ENCODE assay signal across 8 cellular contexts in the genomic region with DNA sequence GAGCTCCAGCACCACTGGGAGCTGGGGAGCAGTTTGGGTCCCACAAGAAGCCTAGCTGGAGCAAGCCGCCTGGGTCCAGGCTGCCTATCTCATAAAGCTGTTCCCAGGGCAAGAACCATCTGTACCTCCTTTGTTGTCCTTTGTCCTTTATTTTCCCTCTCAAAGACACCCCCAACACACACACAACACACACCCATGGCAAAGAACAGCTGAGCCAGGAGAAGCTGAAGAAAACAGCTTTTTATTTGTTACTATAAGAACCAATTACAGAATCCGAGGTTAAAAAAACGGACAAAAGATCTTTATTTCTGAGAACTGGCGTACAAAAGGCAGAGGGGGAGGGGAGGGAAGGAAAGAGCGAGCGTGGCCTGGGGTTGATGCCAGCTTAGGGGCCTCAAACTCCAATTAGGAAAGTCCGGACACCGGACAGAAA. TPM values are rescaled to one million over a fixed set of nuclear protein-coding genes. Genes with fewer than 3 reads are reported as not detected.
DNase-seq lines count a peak whose midpoint lies in the region; ATAC-seq, FAIRE-seq and TF ChIP-seq lines count a peak whose summit lies in the region.

No MANE protein-coding gene starts in this region.

- ATAC-seq in GM21529 (IDR thresholded peaks at IDR 0.05; ENCODE audit: unreplicated experiment) (no peak), HG03095 (IDR thresholded peaks at IDR 0.05; ENCODE audit: unreplicated experiment) (no peak)

- peaks cover 41% of the 10 kb centered on the region for H3F3A ChIP-seq in GM23248 (ENCODE audit: insufficient read depth)

- in situ Hi-C loops in GM23248 (cut with MboI) = no loop called here

- H3K4me1 ChIP-seq in GM23248 (ENCODE audit: insufficient read depth) (0 out of 2 replicates have a peak, but pooled peaks cover 20% of the 10 kb centered on the region), fibroblast of lung (ENCODE audit: control insufficient read depth, extremely low read depth, insufficient read depth, low read length) (peaks cover 10% of the 10 kb centered on the region), skeletal muscle tissue (ENCODE audit: control insufficient read depth in 3 of 3, insufficient read depth in 3 of 3, low read length in 3 of 3) (peaks cover 26 to 36% (median 28%) of the 10 kb centered on the region in 3 donors)

- 93 to 97% methylated on average over 5 to 8 of the region's 8 CpGs for WGBS in GM23248 (ENCODE audit: low coverage in 1 of 2, low lambda C conversion rate in 2 of 2, missing lambda C conversion rate in 2 of 2), 2 experiments

- no peaks in the 10 kb centered on the region for H3K27me3 ChIP-seq in GM23248 (replicated peaks; ENCODE audit: insufficient read depth)
- H3K27me3 ChIP-seq in WERI-Rb-1 (ENCODE audit: insufficient read depth, low read depth, severe bottlenecking) = no peaks in the 10 kb centered on the region
- H3K27me3 ChIP-seq in fibroblast of lung (ENCODE audit: control insufficient read depth, insufficient read depth, low read length) = no peaks in the 10 kb centered on the region
- H3K27me3 ChIP-seq in skeletal muscle tissue (ENCODE audit: control insufficient read depth in 3 of 3, insufficient read depth in 3 of 3, low read length in 3 of 3) = no peaks in the 10 kb centered on the region

- no peak for TF ChIP-seq POLR2A in H54 (IDR thresholded peaks at IDR 0.05; ENCODE audit: low read depth, low read length)

- no peak for FAIRE-seq in H54 (lab: Jason Lieb, UNC)

- no peak for TF ChIP-seq CTCF in WERI-Rb-1 (IDR thresholded peaks at IDR 0.05; ENCODE audit: low read depth, low read length)
- no peak for TF ChIP-seq CTCF in fibroblast of lung (conservative IDR thresholded peaks at IDR 0.05 in 1 of 2, IDR thresholded peaks at IDR 0.05 in 1 of 2; ENCODE audit: low read depth in 1 of 2, low read length in 2 of 2)
- no peak for TF ChIP-seq CTCF in GM20000 (IDR thresholded peaks at IDR 0.05; ENCODE audit: extremely low read depth, missing control alignments)

- H3K79me2 ChIP-seq in GM23248 (ENCODE audit: insufficient read depth) = peaks cover 61% of the 10 kb centered on the region
- H3K79me2 ChIP-seq in fibroblast of lung (ENCODE audit: control insufficient read depth, insufficient read depth, low read length) = peaks cover 16% of the 10 kb centered on the region

- H2AFZ ChIP-seq in GM23248 = no peak overlapping the region
- no peak overlapping the region for H2AFZ ChIP-seq in fibroblast of lung (ENCODE audit: low read length)

- H3K9me3 ChIP-seq in GM23248 (ENCODE audit: low read depth) (no peaks in the 10 kb centered on the region), WERI-Rb-1 (ENCODE audit: severe bottlenecking) (no peaks in the 10 kb centered on the region), fibroblast of lung (ENCODE audit: control insufficient read depth, insufficient read depth, low read depth, low read length) (no peaks in the 10 kb centered on the region), skeletal muscle tissue (ENCODE audit: control insufficient read depth in 3 of 3, low read length in 3 of 3) (no peaks in the 10 kb centered on the region)

- H3K27ac ChIP-seq in GM23248 (peak overlapping the region; percentile 75; the same call in 1 of the 2 replicates), WERI-Rb-1 (peak overlapping the region; percentile 96), fibroblast of lung (ENCODE audit: insufficient read depth, low read length) (peak overlapping the region; percentile 91), skeletal muscle tissue (ENCODE audit: low read depth, low read length) (peak overlapping the region; percentile 95)

- peaks cover 13% of the 10 kb centered on the region for H3K36me3 ChIP-seq in GM23248 (ENCODE audit: low read depth)
- peaks cover 65% of the 10 kb centered on the region for H3K36me3 ChIP-seq in WERI-Rb-1
- H3K36me3 ChIP-seq in fibroblast of lung (ENCODE audit: control insufficient read depth, insufficient read depth, low read length) = peaks cover 22% of the 10 kb centered on the region
- peaks cover 43 to 49% (median 47%) of the 10 kb centered on the region in 3 donors for H3K36me3 ChIP-seq in skeletal muscle tissue (ENCODE audit: control insufficient read depth in 3 of 3, insufficient read depth in 3 of 3, low read length in 3 of 3)

- H3K4me2 ChIP-seq in GM23248 (ENCODE audit: unreplicated experiment) (no peak overlapping the region), fibroblast of lung (ENCODE audit: extremely low read depth, insufficient read depth, low read length) (no peak overlapping the region)

- DNase-seq in GM23248 = no peak
- DNase-seq in WERI-Rb-1 = no peak
- no peak for DNase-seq in fibroblast of lung (ENCODE audit: low read depth in 2 of 2)
- DNase-seq in GM20000 (ENCODE audit: low spot score) = no peak
- DNase-seq in H54 (ENCODE audit: insufficient read length, low spot score) = no peak

- H3K9ac ChIP-seq in GM23248 (no peak overlapping the region), fibroblast of lung (ENCODE audit: insufficient read depth, low read length) (no peak overlapping the region), skeletal muscle tissue (ENCODE audit: low read depth in 1 of 3, low read length in 3 of 3) (peak overlapping the region in 2 of 3 donors; percentile 83 to 90)

- no peak overlapping the region for H3K4me3 ChIP-seq in GM23248
- no peak overlapping the region for H3K4me3 ChIP-seq in WERI-Rb-1 (ENCODE audit: low read depth, low read length)
- no peak overlapping the region for H3K4me3 ChIP-seq in fibroblast of lung (replicated peaks in 1 of 4; ENCODE audit: control extremely low read depth in 1 of 4, insufficient read depth in 1 of 4, low read depth in 3 of 4, low read length in 4 of 4)
- no peak overlapping the region for H3K4me3 ChIP-seq in skeletal muscle tissue (ENCODE audit: low read length in 3 of 3)

- H3K9me2 ChIP-seq in GM23248 (ENCODE audit: insufficient read depth) = no peaks in the 10 kb centered on the region

- no peaks in the 10 kb centered on the region for H4K20me1 ChIP-seq in GM23248 (ENCODE audit: insufficient read depth)
- H4K20me1 ChIP-seq in fibroblast of lung (ENCODE audit: control insufficient read depth, extremely low read depth, insufficient read depth, low read length) = no peaks in the 10 kb centered on the region

RNA-seq across cellular contexts. Expression of a gene that starts 1.7 kb away (rescaled TPM):
- 6.1 and 7.7 TPM in 2 replicates for total RNA-seq in GM23248 (2014; rRNA removed; shearing (Covaris generic))
- 11.1 and 12.1 TPM in 2 replicates for polyA plus RNA-seq in GM23248 (2016; fragmentation: Nextera tagmentation; extraction: Ambion mirVana)
- total RNA-seq in fibroblast of lung = 6.9 and 7.8 TPM in 2 replicates
- polyA plus RNA-seq in fibroblast of lung = 5.5 and 6.8 TPM in 2 replicates
- polyA plus RNA-seq in fibroblast of lung (2012) = 7.1 and 9.5 TPM in 2 replicates
- polyA minus RNA-seq in fibroblast of lung (ENCODE audit: low replicate concordance) = 5.9 and 7.1 TPM in 2 replicates
- total RNA-seq in skeletal muscle tissue = 4.2 TPM

RNA-seq across cellular contexts. Expression of a gene that starts 8.7 kb away (rescaled TPM):
- total RNA-seq in GM23248 (2014; rRNA removed; shearing (Covaris generic)) = 98.8 and 114 TPM in 2 replicates
- polyA plus RNA-seq in GM23248 (2016; fragmentation: Nextera tagmentation; extraction: Ambion mirVana) = 26.3 and 28.9 TPM in 2 replicates
- total RNA-seq in fibroblast of lung = 117 and 124 TPM in 2 replicates
- 31.4 and 33.6 TPM in 2 replicates for polyA plus RNA-seq in fibroblast of lung
- 65.0 and 77.5 TPM in 2 replicates for polyA plus RNA-seq in fibroblast of lung (2012)
- polyA minus RNA-seq in fibroblast of lung (ENCODE audit: low replicate concordance) = 73.0 and 89.7 TPM in 2 replicates
- 63.7 TPM for total RNA-seq in skeletal muscle tissue

RNA-seq across cellular contexts. Expression of a gene that starts 19.3 kb away (rescaled TPM):
- 1,322 and 1,677 TPM in 2 replicates for total RNA-seq in GM23248 (2014; rRNA removed; shearing (Covaris generic))
- polyA plus RNA-seq in GM23248 (2016; fragmentation: Nextera tagmentation; extraction: Ambion mirVana) (533 and 544 TPM in 2 replicates), fibroblast of lung (1,308 and 1,333 TPM in 2 replicates)
- total RNA-seq in fibroblast of lung (1,405 and 1,825 TPM in 2 replicates), skeletal muscle tissue (2,520 TPM)
- polyA plus RNA-seq in fibroblast of lung (2012) = 1,642 and 1,675 TPM in 2 replicates
- 2,187 and 2,476 TPM in 2 replicates for polyA minus RNA-seq in fibroblast of lung (ENCODE audit: low replicate concordance)

RNA-seq across cellular contexts. Expression of a gene that starts 19.6 kb away (rescaled TPM):
- 43.4 and 47.2 TPM in 2 replicates for total RNA-seq in GM23248 (2014; rRNA removed; shearing (Covaris generic))
- polyA plus RNA-seq in GM23248 (2016; fragmentation: Nextera tagmentation; extraction: Ambion mirVana) (32.8 and 34.8 TPM in 2 replicates), fibroblast of lung (17.8 and 22.6 TPM in 2 replicates)
- total RNA-seq in fibroblast of lung (17.5 and 20.5 TPM in 2 replicates), skeletal muscle tissue (7.3 TPM)
- 27.5 and 34.0 TPM in 2 replicates for polyA plus RNA-seq in fibroblast of lung (2012)
- 37.1 and 108 TPM in 2 replicates for polyA minus RNA-seq in fibroblast of lung (ENCODE audit: low replicate concordance)

RNA-seq across cellular contexts. Expression of a gene that starts 20.1 kb away (rescaled TPM):
- total RNA-seq in GM23248 (2014; rRNA removed; shearing (Covaris generic)) = 3.4 and 6.5 TPM in 2 replicates
- polyA plus RNA-seq in GM23248 (2016; fragmentation: Nextera tagmentation; extraction: Ambion mirVana) (5.4 and 8.8 TPM in 2 replicates), fibroblast of lung (1.7 and 3.0 TPM in 2 replicates)
- total RNA-seq in fibroblast of lung (8.5 and 9.9 TPM in 2 replicates), skeletal muscle tissue (1.6 TPM)
- 6.3 and 7.5 TPM in 2 replicates for polyA plus RNA-seq in fibroblast of lung (2012)
- 2.4 and 7.7 TPM in 2 replicates for polyA minus RNA-seq in fibroblast of lung (ENCODE audit: low replicate concordance)

Comparison
In these comparisons a context has a peak if more than half of its experiments do, and no peak if none do; other contexts are left out.
1. H3K9ac ChIP-seq: peak in skeletal muscle tissue (2 of 3); none in GM23248 (single experiment) and fibroblast of lung (single experiment).
2. Peak in every context shown above with its lines, with median percentiles within 50 percentile points of each other: H3K27ac ChIP-seq.